In genomic region chr21:45129231-45129923, GRCh38 we compare ENCODE assay signal across 11 cellular contexts. TPM values are rescaled to one million over a fixed set of nuclear protein-coding genes. Genes with fewer than 3 reads are reported as not detected.
A peak's percentile ranks its signal among the peaks of the same experiment; 100 is the strongest.
DNase-seq lines count a peak whose midpoint lies in the region; ATAC-seq and TF ChIP-seq lines count a peak whose summit lies in the region.
"Had no signal": no experiment of that assay in that cellular context is flagged by ENCODE, and none has a peak within 500 bp of the region (broad histone marks: within the 10 kb centered on the region; RNA-seq: fewer than 3 reads in every experiment).

No MANE protein-coding gene starts in this region.

- peak overlapping the region; percentile 79 for H3K27ac ChIP-seq in A673 (ENCODE audit: low read depth, low read length, poor library complexity, severe bottlenecking)
- peak overlapping the region in 35 of 59 donors; percentile 4 to 76 (median 44) for H3K27ac ChIP-seq in dorsolateral prefrontal cortex
- H3K27ac ChIP-seq in MM.1S (ENCODE audit: low read length), result no peak overlapping the region

- H2AFZ ChIP-seq in MM.1S (ENCODE audit: low read length), result no peak overlapping the region

- no peak for DNase-seq in A673 (ENCODE audit: low spot score)
- peak; percentile 78 for DNase-seq in M059J (ENCODE audit: low read depth)
- peak in 1 of 10 donors; percentile 50 for DNase-seq in dorsolateral prefrontal cortex
- no peak for DNase-seq in mesothelial cell of epicardium (ENCODE audit: low spot score in 2 of 2, unreplicated experiment in 2 of 2)
- no peak for DNase-seq in effector memory CD8-positive, alpha-beta T cell
- DNase-seq in activated CD4-positive, alpha-beta T cell treated with anti-CD3 and anti-CD28 coated beads, Interleukin-2, amount 10 ng/mL, durations not matched to agents 7 days and 5 days, result no peak
- no peak for DNase-seq in MM.1S

- H3K27me3 ChIP-seq in A673 (replicated peaks; ENCODE audit: insufficient read depth, low read depth, low read length, poor library complexity), result no peaks in the 10 kb centered on the region
- no peaks in the 10 kb centered on the region for H3K27me3 ChIP-seq in dorsolateral prefrontal cortex
- H3K27me3 ChIP-seq in MM.1S (replicated peaks; ENCODE audit: insufficient read depth, low read length), result peaks cover 88% of the 10 kb centered on the region
- H3K27me3 ChIP-seq: body of pancreas had no signal

- no peak for ATAC-seq in effector memory CD8-positive, alpha-beta T cell (replicated peaks)
- no peak for ATAC-seq in HG03159 (IDR thresholded peaks at IDR 0.05; ENCODE audit: unreplicated experiment)

- H3K4me3 ChIP-seq in A673 (ENCODE audit: low read depth, low read length, poor library complexity, severe bottlenecking), result no peak overlapping the region
- H3K4me3 ChIP-seq in dorsolateral prefrontal cortex, result no peak overlapping the region
- H3K4me3 ChIP-seq in MM.1S (ENCODE audit: low read length), result no peak overlapping the region
- H3K4me3 ChIP-seq: body of pancreas had no signal

- no peak overlapping the region for H3K4me2 ChIP-seq in MM.1S (ENCODE audit: low read depth, low read length)

- CTCF ChIA-PET in A673 (lab: Charles Lee), result interaction anchor here (0.8 to 3.2 kb wide), 6 partner anchors 8 to 181 kb away, joined by 4 to 25 read pairs (median 5); partner anchors contain the start of gene ADARB1
- CTCF ChIA-PET in activated CD4-positive, alpha-beta T cell treated with anti-CD3 and anti-CD28 coated beads, Interleukin-2, amount 10 ng/mL, durations not matched to agents 7 days and 5 days (lab: Charles Lee), result interaction anchor here (0.7 to 7.5 kb wide), 16 partner anchors 9 to 200 kb away, joined by 3 to 81 read pairs (median 4); no protein-coding TSS in a partner anchor

- H3F3A ChIP-seq in MM.1S (ENCODE audit: insufficient read depth, low read length), result no peaks in the 10 kb centered on the region

- BruUV-seq in A673 (replicated peaks; lab: Mats Ljungman, UMichigan), result no TSS peak

- peaks cover 31% of the 10 kb centered on the region for H3K4me1 Mint-ChIP-seq in mesothelial cell of epicardium
- peaks cover 22 to 25% of the 10 kb centered on the region in 2 donors for H3K4me1 Mint-ChIP-seq in effector memory CD8-positive, alpha-beta T cell (ENCODE audit: low read depth in 2 of 2)
- H3K4me1 Mint-ChIP-seq in activated CD4-positive, alpha-beta T cell treated with anti-CD3 and anti-CD28 coated beads, Interleukin-2, amount 10 ng/mL, durations not matched to agents 7 days and 5 days, result peaks cover 23% of the 10 kb centered on the region
- H3K4me1 Mint-ChIP-seq: WTC11 had no signal

- no peaks in the 10 kb centered on the region for H3K9me2 ChIP-seq in MM.1S (replicated peaks; ENCODE audit: insufficient read depth, low read length)

- intact Hi-C loops in A673 (cut with micrococcal nuclease; ENCODE audit: unreplicated experiment) (loop anchor here (2.0 to 5.0 kb wide), 3 partner anchors 53 to 327 kb away; partner anchors contain the start of gene UBE2G2), dorsolateral prefrontal cortex (cut with DNase I) (loop anchor here (2.0 to 10.0 kb wide), 2 partner anchors 181 to 255 kb away; partner anchors contain the start of gene PTTG1IP (in 1 of the 2))

- peak overlapping the region; percentile 96 for H3K27ac Mint-ChIP-seq in mesothelial cell of epicardium
- no peak overlapping the region for H3K27ac Mint-ChIP-seq in effector memory CD8-positive, alpha-beta T cell
- no peak overlapping the region for H3K27ac Mint-ChIP-seq in activated CD4-positive, alpha-beta T cell treated with anti-CD3 and anti-CD28 coated beads, Interleukin-2, amount 10 ng/mL, durations not matched to agents 7 days and 5 days
- H3K27ac Mint-ChIP-seq: WTC11 had no signal

- TF ChIP-seq CTCF in A673 (conservative IDR thresholded peaks at IDR 0.05; ENCODE audit: low read depth, low read length) (no peak), dorsolateral prefrontal cortex (IDR thresholded peaks at IDR 0.05 in 54 of 56, conservative IDR thresholded peaks at IDR 0.05 in 2 of 56; ENCODE audit: low read depth in 1 of 56, partially characterized antibody in 56 of 56) (no peak), mesothelial cell of epicardium (IDR thresholded peaks at IDR 0.05; ENCODE audit: unreplicated experiment) (no peak), MM.1S (IDR thresholded peaks at IDR 0.05; ENCODE audit: low read length) (no peak)

- H3K4me3 Mint-ChIP-seq in mesothelial cell of epicardium, result no peak overlapping the region
- no peak overlapping the region for H3K4me3 Mint-ChIP-seq in effector memory CD8-positive, alpha-beta T cell
- no peak overlapping the region for H3K4me3 Mint-ChIP-seq in activated CD4-positive, alpha-beta T cell treated with anti-CD3 and anti-CD28 coated beads, Interleukin-2, amount 10 ng/mL, durations not matched to agents 7 days and 5 days
- H3K4me3 Mint-ChIP-seq: WTC11 had no signal

- H3K36me3 Mint-ChIP-seq in mesothelial cell of epicardium, result no peaks in the 10 kb centered on the region
- H3K36me3 Mint-ChIP-seq in effector memory CD8-positive, alpha-beta T cell (ENCODE audit: insufficient read depth), result peaks cover 6% of the 10 kb centered on the region
- peaks cover 1% of the 10 kb centered on the region for H3K36me3 Mint-ChIP-seq in activated CD4-positive, alpha-beta T cell treated with anti-CD3 and anti-CD28 coated beads, Interleukin-2, amount 10 ng/mL, durations not matched to agents 7 days and 5 days (ENCODE audit: low read depth)
- H3K36me3 Mint-ChIP-seq: WTC11 had no signal

- H3K4me1 ChIP-seq in A673 (ENCODE audit: insufficient read depth, low read length, poor library complexity, severe bottlenecking) (peaks cover 48% of the 10 kb centered on the region), MM.1S (ENCODE audit: low read length) (no peaks in the 10 kb centered on the region)
- H3K4me1 ChIP-seq: body of pancreas had no signal

- H3K27me3 Mint-ChIP-seq in mesothelial cell of epicardium (ENCODE audit: low read depth), result no peaks in the 10 kb centered on the region
- H3K27me3 Mint-ChIP-seq in effector memory CD8-positive, alpha-beta T cell, result no peaks in the 10 kb centered on the region
- H3K27me3 Mint-ChIP-seq in activated CD4-positive, alpha-beta T cell treated with anti-CD3 and anti-CD28 coated beads, Interleukin-2, amount 10 ng/mL, durations not matched to agents 7 days and 5 days, result no peaks in the 10 kb centered on the region
- H3K27me3 Mint-ChIP-seq: CD4-positive, CD25-positive, alpha-beta regulatory T cell had no signal

- no peaks in the 10 kb centered on the region for H4K20me1 ChIP-seq in MM.1S (ENCODE audit: insufficient read depth, low read length)

- no peaks in the 10 kb centered on the region for H3K36me3 ChIP-seq in A673 (ENCODE audit: insufficient read depth, low read length, poor library complexity, severe bottlenecking)
- no peaks in the 10 kb centered on the region for H3K36me3 ChIP-seq in MM.1S (replicated peaks; ENCODE audit: insufficient read depth, low read length)

- no peaks in the 10 kb centered on the region for H3K9me3 Mint-ChIP-seq in mesothelial cell of epicardium
- H3K9me3 Mint-ChIP-seq in effector memory CD8-positive, alpha-beta T cell, result no peaks in the 10 kb centered on the region
- H3K9me3 Mint-ChIP-seq in activated CD4-positive, alpha-beta T cell treated with anti-CD3 and anti-CD28 coated beads, Interleukin-2, amount 10 ng/mL, durations not matched to agents 7 days and 5 days, result no peaks in the 10 kb centered on the region
- H3K9me3 Mint-ChIP-seq: CD4-positive, CD25-positive, alpha-beta regulatory T cell; WTC11 had no signal

- H3K9ac ChIP-seq in MM.1S (ENCODE audit: low read length), result no peak overlapping the region

- H3K9me3 ChIP-seq in A673 (ENCODE audit: low read depth, low read length, poor library complexity, severe bottlenecking), result no peaks in the 10 kb centered on the region
- H3K9me3 ChIP-seq in MM.1S (replicated peaks; ENCODE audit: insufficient read depth, low read length), result no peaks in the 10 kb centered on the region
- H3K9me3 ChIP-seq: body of pancreas had no signal

- H3K79me2 ChIP-seq in MM.1S (ENCODE audit: low read length), result no peaks in the 10 kb centered on the region

- POLR2A ChIA-PET in A673 (lab: Charles Lee; ENCODE audit: low non-redundant PET), result no interaction called here
- POLR2A ChIA-PET in activated CD4-positive, alpha-beta T cell treated with anti-CD3 and anti-CD28 coated beads, Interleukin-2, amount 10 ng/mL, durations not matched to agents 7 days and 5 days (lab: Charles Lee), result no interaction called here

RNA-seq across cellular contexts. Expression of gene ADARB1, which starts 55.0 kb away (rescaled TPM):
- total RNA-seq in A673 (2021), result 22.6 and 31.9 TPM in 2 replicates
- total RNA-seq in M059J (2014; rRNA removed; shearing (Covaris generic)), result 5.0 and 5.9 TPM in 2 replicates
- total RNA-seq in dorsolateral prefrontal cortex, result 10 to 100 TPM; 22.6 to 83.5 (median 57.4) TPM
- 22.7 to 27.9 TPM (median 26.5 TPM) in 3 replicates for total RNA-seq in mesothelial cell of epicardium
- total RNA-seq in activated CD4-positive, alpha-beta T cell treated with anti-CD3 and anti-CD28 coated beads, Interleukin-2, amount 10 ng/mL, durations not matched to agents 7 days and 5 days, result 10 to 100 TPM; 43.3 to 45.4 TPM
